In the genomic region with DNA sequence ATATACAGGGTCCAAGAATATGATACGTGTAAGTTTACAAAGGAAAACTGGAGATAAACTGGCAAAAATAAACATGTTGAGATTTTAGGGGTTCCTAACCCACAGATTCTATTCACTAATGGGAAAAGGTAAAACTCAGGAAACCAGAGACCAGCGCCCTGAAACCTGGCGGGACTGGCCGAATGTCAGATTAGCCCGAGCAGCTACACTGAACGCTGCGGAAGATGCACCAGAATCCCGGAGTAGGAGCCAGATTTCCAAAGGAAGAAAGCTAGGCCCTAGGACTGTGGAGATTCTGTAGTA, we compare ENCODE assay signal across 8 cellular contexts. TPM values are rescaled to one million over a fixed set of nuclear protein-coding genes. Genes with fewer than 3 reads are reported as not detected.
DNase-seq lines count a peak whose midpoint lies in the region; ATAC-seq and TF ChIP-seq lines count a peak whose summit lies in the region.

No MANE protein-coding gene starts in this region.

- ATAC-seq in GM18909 (IDR thresholded peaks at IDR 0.05; ENCODE audit: poor library complexity, unreplicated experiment) = peak; percentile 33
- peak; percentile 24 for ATAC-seq in HG02970 (IDR thresholded peaks at IDR 0.05; ENCODE audit: low FRiP score, unreplicated experiment)
- ATAC-seq in right cardiac atrium = peak; percentile 65 to 69

- H3K27ac Mint-ChIP-seq in activated CD4-positive, alpha-beta memory T cell treated with anti-CD3 and anti-CD28 coated beads for 36 hours = peak overlapping the region; percentile 99

- H3K4me1 ChIP-seq in right cardiac atrium (ENCODE audit: control insufficient read depth, insufficient read depth, low read length) (no peaks in the 10 kb centered on the region), spleen (peaks cover 19 to 57% (median 43%) of the 10 kb centered on the region in 6 donors)

- CTCF ChIA-PET in activated CD4-positive, alpha-beta memory T cell treated with anti-CD3 and anti-CD28 coated beads for 36 hours (lab: Charles Lee) = interaction anchor here (1.1 to 1.2 kb wide), 2 partner anchors 136 to 298 kb away, joined by 3 read pairs; no protein-coding TSS in a partner anchor

- WGBS in right cardiac atrium = 0% methylated on average over 8 of the region's 8 CpGs
- 0 to 1% (median 0%) methylated on average over 8 of the region's 8 CpGs for WGBS in spleen, 5 donors

- H3K4me3 ChIP-seq in right cardiac atrium (ENCODE audit: low read length) (peak overlapping the region; percentile 82), spleen (peak overlapping the region; percentile 62 to 91 (median 84))

- H3K9me3 Mint-ChIP-seq in activated CD4-positive, alpha-beta memory T cell treated with anti-CD3 and anti-CD28 coated beads for 36 hours = no peaks in the 10 kb centered on the region

- H3K36me3 ChIP-seq in spleen = peaks cover 0 to 15% (median 0%) of the 10 kb centered on the region in 6 donors

- TF ChIP-seq CTCF in spleen (IDR thresholded peaks at IDR 0.05 in 8 of 11, conservative IDR thresholded peaks at IDR 0.05 in 3 of 11) = no peak

- no peak overlapping the region for H3K4me3 Mint-ChIP-seq in activated CD4-positive, alpha-beta memory T cell treated with anti-CD3 and anti-CD28 coated beads for 36 hours

- H3K27ac ChIP-seq in right cardiac atrium (ENCODE audit: low read length) (peak overlapping the region; percentile 96), spleen (peak overlapping the region; percentile 90 to 96 (median 93))

- POLR2A ChIA-PET in activated CD4-positive, alpha-beta memory T cell treated with anti-CD3 and anti-CD28 coated beads for 36 hours (lab: Charles Lee) = interaction anchor here (1.0 to 2.1 kb wide), 3 partner anchors 218 to 349 kb away, joined by 3 to 5 read pairs (median 3); a partner anchor contains a TSS

- DNase-seq in activated CD4-positive, alpha-beta memory T cell treated with anti-CD3 and anti-CD28 coated beads for 36 hours = no peak
- no peak for DNase-seq in right cardiac atrium
- no peak for DNase-seq in spleen
- DNase-seq in activated CD8-positive, alpha-beta memory T cell treated with anti-CD3 and anti-CD28 coated beads for 24 hours = no peak
- DNase-seq in Ammon's horn (ENCODE audit: low spot score) = no peak
- DNase-seq in pons (ENCODE audit: low spot score) = no peak

- H3K9me3 ChIP-seq in right cardiac atrium (ENCODE audit: control insufficient read depth, low read length) = no peaks in the 10 kb centered on the region
- no peaks in the 10 kb centered on the region for H3K9me3 ChIP-seq in spleen

- H3K27me3 Mint-ChIP-seq in activated CD4-positive, alpha-beta memory T cell treated with anti-CD3 and anti-CD28 coated beads for 36 hours = no peaks in the 10 kb centered on the region

- H3K4me1 Mint-ChIP-seq in activated CD4-positive, alpha-beta memory T cell treated with anti-CD3 and anti-CD28 coated beads for 36 hours (ENCODE audit: low read depth) = peaks cover 6% of the 10 kb centered on the region

- TF ChIP-seq POLR2A in spleen (IDR thresholded peaks at IDR 0.05) = no peak

- H3K36me3 Mint-ChIP-seq in activated CD4-positive, alpha-beta memory T cell treated with anti-CD3 and anti-CD28 coated beads for 36 hours = peaks cover 2% of the 10 kb centered on the region

- intact Hi-C loops in activated CD4-positive, alpha-beta memory T cell treated with anti-CD3 and anti-CD28 coated beads for 36 hours (cut with micrococcal nuclease) = loop anchor here (2.0 to 10.0 kb wide), 6 partner anchors 138 to 1282 kb away; a partner anchor contains a TSS
- intact Hi-C loops in right cardiac atrium (cut with DNase I) = no loop called here
- intact Hi-C loops in spleen (cut with DNase I; ENCODE audit: low total_unique reads) = no loop called here

- H3K27me3 ChIP-seq in right cardiac atrium (ENCODE audit: control insufficient read depth, insufficient read depth) = no peaks in the 10 kb centered on the region
- no peaks in the 10 kb centered on the region for H3K27me3 ChIP-seq in spleen (replicated peaks in 1 of 7)

RNA-seq across cellular contexts. Expression of a gene that starts 0.7 kb away (rescaled TPM):
- total RNA-seq in activated CD4-positive, alpha-beta memory T cell treated with anti-CD3 and anti-CD28 coated beads for 36 hours = 10 to 100 TPM; 66.4 to 68.8 TPM
- total RNA-seq in right cardiac atrium = 10 to 100 TPM; 18.3 to 20.0 (median 19.3) TPM
- 12.6 TPM for polyA plus RNA-seq in right cardiac atrium
- total RNA-seq in spleen = 10 to 100 TPM; 30.2 to 66.5 (median 40.9) TPM
- polyA plus RNA-seq in spleen = 10 to 100 TPM; 27.1 to 29.1 (median 27.9) TPM
